Comparison of ENCODE assay signal across 23 cellular contexts in genomic region chrX:152037183-152037582, GRCh38.
DNase-seq lines count a peak whose midpoint lies in the region; ATAC-seq and FAIRE-seq lines count a peak whose summit lies in the region.
"Had no signal": no experiment of that assay in that cellular context is flagged by ENCODE, and none has a peak within 500 bp of the region (broad histone marks: within the 10 kb centered on the region; RNA-seq: fewer than 3 reads in every experiment).

No MANE protein-coding gene starts in this region.

- FAIRE-seq in G401.6 (lab: Jason Lieb, UNC) = peak; percentile 19
- peak; percentile 71 for FAIRE-seq in islet of Langerhans (lab: Jason Lieb, UNC)
- FAIRE-seq: D721Med, GM12891, GM18507, H1 had no signal

- ATAC-seq in GM18520 (IDR thresholded peaks at IDR 0.05; ENCODE audit: unreplicated experiment) (no peak), HG02759 (IDR thresholded peaks at IDR 0.05; ENCODE audit: unreplicated experiment) (no peak)
- ATAC-seq: HCT116 had no signal

- peak; percentile 0 for DNase-seq in OCI-M1 (lab: John Stamatoyannopoulos, UW)
- DNase-seq in NCI-H2171 (lab: John Stamatoyannopoulos, UW) = no peak
- no peak for DNase-seq in activated CD4-positive, alpha-beta T cell treated with anti-CD3 and anti-CD28 coated beads, Interleukin-2, amount 50 U/mL, for 48 hours
- DNase-seq: ACHN; AML-193; BE2C; CD4-positive, alpha-beta T cell; CD8-positive, alpha-beta memory T cell; DMS 273 treated with DMSO at 0.1 percent for 48 hours; DMS79; EL; GF-D8; H7; HFFc6 had no signal
